In genomic region chr11:134284349-134284748, GRCh38 we compare ENCODE assay signal across 2 cellular contexts. TPM values are rescaled to one million over a fixed set of nuclear protein-coding genes. Genes with fewer than 3 reads are reported as not detected.
"Had no signal": no experiment of that assay in that cellular context is flagged by ENCODE, and none has a peak within 500 bp of the region (broad histone marks: within the 10 kb centered on the region; RNA-seq: fewer than 3 reads in every experiment).

No MANE protein-coding gene starts in this region.

RNA-seq across cellular contexts. Expression of gene GLB1L3, which starts 8.2 kb away (rescaled TPM):
- total RNA-seq: GM23248, HFFc6 had no signal

RNA-seq across cellular contexts. Expression of gene GLB1L2, which starts 47.4 kb away (rescaled TPM):
- total RNA-seq: GM23248, HFFc6 had no signal
